In the genomic region with DNA sequence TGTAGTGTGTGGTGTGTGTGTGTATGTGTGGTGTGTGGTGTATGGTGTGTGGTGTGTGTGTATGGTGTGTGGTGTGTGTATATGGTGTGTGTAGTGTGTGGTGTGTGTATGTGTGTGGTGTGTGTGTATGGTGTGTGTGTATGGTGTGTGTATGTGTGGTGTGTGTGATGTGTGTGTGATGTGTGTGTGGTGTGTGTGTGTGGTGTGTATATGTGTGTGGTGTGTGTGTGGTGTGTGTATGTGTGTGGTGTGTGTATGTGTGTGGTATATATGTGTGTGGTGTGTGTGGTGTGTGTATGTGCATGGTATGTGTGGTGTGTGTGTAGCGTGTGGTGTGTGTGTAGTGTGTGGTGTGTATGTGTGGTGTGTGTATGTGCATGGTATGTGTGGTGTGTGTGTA, we compare ENCODE assay signal across 30 cellular contexts. TPM values are rescaled to one million over a fixed set of nuclear protein-coding genes. Genes with fewer than 3 reads are reported as not detected.
DNase-seq lines count a peak whose midpoint lies in the region; ATAC-seq, FAIRE-seq and TF ChIP-seq lines count a peak whose summit lies in the region.
"Had no signal": no experiment of that assay in that cellular context is flagged by ENCODE, and none has a peak within 500 bp of the region (broad histone marks: within the 10 kb centered on the region; RNA-seq: fewer than 3 reads in every experiment).

No MANE protein-coding gene starts in this region.

- DNase-seq in activated naive CD4-positive, alpha-beta T cell treated with anti-CD3 and anti-CD28 coated beads, Interleukin-2, amount 10 ng/mL, durations not matched to agents 7 days and 5 days, result no peak
- DNase-seq in activated naive CD4-positive, alpha-beta T cell treated with anti-CD3 and anti-CD28 coated beads for 36 hours, result no peak
- no peak for DNase-seq in WTC11 (ENCODE audit: low spot score)
- DNase-seq in glutamatergic neuron, result no peak
- DNase-seq in urothelium cell line (ENCODE audit: low spot score), result no peak
- no peak for DNase-seq in HuH-7 (ENCODE audit: low spot score)
- DNase-seq: activated gamma-delta T cell treated with Interleukin-2 at 50 U/mL for 16 hours; activated T-cell treated with anti-CD3 and anti-CD28 coated beads, Interleukin-2, amount 50 U/mL, for 1 hour; body of pancreas; DND-41; foreskin fibroblast; GF-D8; heart right ventricle; kidney glomerular epithelial cell; natural killer cell; NCI-H1092 treated with DMSO at 0.1 percent for 48 hours; NCI-H1694 treated with DMSO at 0.1 percent for 48 hours; SIG-M5 had no signal

- intact Hi-C loops in activated naive CD4-positive, alpha-beta T cell treated with anti-CD3 and anti-CD28 coated beads for 36 hours (cut with micrococcal nuclease), result loop anchor here (2.0 kb wide), 1 partner anchor 169 kb away; the partner anchor contains the start of gene PARP4

- CTCF ChIA-PET in activated naive CD4-positive, alpha-beta T cell treated with anti-CD3 and anti-CD28 coated beads, Interleukin-2, amount 10 ng/mL, durations not matched to agents 7 days and 5 days (lab: Charles Lee), result interaction anchor here (1.5 to 3.5 kb wide), 3 partner anchors 11 to 49 kb away, joined by 4 to 20 read pairs (median 5); no protein-coding TSS in a partner anchor
- CTCF ChIA-PET in activated naive CD4-positive, alpha-beta T cell treated with anti-CD3 and anti-CD28 coated beads for 36 hours (lab: Charles Lee), result interaction anchor here (1.4 to 2.4 kb wide), 6 partner anchors 9 to 101 kb away, joined by 6 to 21 read pairs (median 9); no protein-coding TSS in a partner anchor
- CTCF ChIA-PET in WTC11 (lab: Charles Lee), result interaction anchor here (0.8 to 4.3 kb wide), 7 partner anchors 10 to 304 kb away, joined by 3 to 57 read pairs (median 5); no protein-coding TSS in a partner anchor

- H3K4me1 Mint-ChIP-seq in activated naive CD4-positive, alpha-beta T cell treated with anti-CD3 and anti-CD28 coated beads, Interleukin-2, amount 10 ng/mL, durations not matched to agents 7 days and 5 days, result peaks cover 34% of the 10 kb centered on the region
- H3K4me1 Mint-ChIP-seq in activated naive CD4-positive, alpha-beta T cell treated with anti-CD3 and anti-CD28 coated beads for 36 hours (ENCODE audit: low read depth), result peaks cover 31% of the 10 kb centered on the region
- H3K4me1 Mint-ChIP-seq in WTC11 (peaks cover 47% of the 10 kb centered on the region), glutamatergic neuron (ENCODE audit: low read depth, unreplicated experiment) (peaks cover 5% of the 10 kb centered on the region)

- peaks cover 82% of the 10 kb centered on the region for H3K27me3 Mint-ChIP-seq in activated naive CD4-positive, alpha-beta T cell treated with anti-CD3 and anti-CD28 coated beads, Interleukin-2, amount 10 ng/mL, durations not matched to agents 7 days and 5 days
- H3K27me3 Mint-ChIP-seq in activated naive CD4-positive, alpha-beta T cell treated with anti-CD3 and anti-CD28 coated beads for 36 hours (ENCODE audit: low read depth), result peaks cover 42% of the 10 kb centered on the region
- H3K27me3 Mint-ChIP-seq in WTC11 (ENCODE audit: low read depth) (peaks cover 36% of the 10 kb centered on the region), glutamatergic neuron (ENCODE audit: unreplicated experiment) (peaks cover 13% of the 10 kb centered on the region)

- no peaks in the 10 kb centered on the region for H3K36me3 Mint-ChIP-seq in activated naive CD4-positive, alpha-beta T cell treated with anti-CD3 and anti-CD28 coated beads, Interleukin-2, amount 10 ng/mL, durations not matched to agents 7 days and 5 days
- H3K36me3 Mint-ChIP-seq in activated naive CD4-positive, alpha-beta T cell treated with anti-CD3 and anti-CD28 coated beads for 36 hours (ENCODE audit: low read depth), result no peaks in the 10 kb centered on the region
- H3K36me3 Mint-ChIP-seq in WTC11, result no peaks in the 10 kb centered on the region
- H3K36me3 Mint-ChIP-seq in glutamatergic neuron (ENCODE audit: unreplicated experiment), result no peaks in the 10 kb centered on the region
- H3K36me3 Mint-ChIP-seq: natural killer cell; stimulated activated memory B cell treated with anti-CD40 and anti-IgM and Interleukin-4, amounts not matched to agents 10 μg/mL and 1 μg/mL and 100 μg/mL, for 72 hours had no signal

- TF ChIP-seq CTCF in WTC11 (IDR thresholded peaks at IDR 0.05), result no peak
- TF ChIP-seq CTCF in glutamatergic neuron (IDR thresholded peaks at IDR 0.05; ENCODE audit: partially characterized antibody, unreplicated experiment), result no peak

- POLR2A ChIA-PET in WTC11 (lab: Charles Lee), result interaction anchor here (0.7 kb wide), 1 partner anchor 12 kb away, joined by 3 read pairs; no protein-coding TSS in a partner anchor

- no peaks in the 10 kb centered on the region for H3K9me3 Mint-ChIP-seq in activated naive CD4-positive, alpha-beta T cell treated with anti-CD3 and anti-CD28 coated beads, Interleukin-2, amount 10 ng/mL, durations not matched to agents 7 days and 5 days
- H3K9me3 Mint-ChIP-seq in activated naive CD4-positive, alpha-beta T cell treated with anti-CD3 and anti-CD28 coated beads for 36 hours, result no peaks in the 10 kb centered on the region
- H3K9me3 Mint-ChIP-seq in WTC11, result no peaks in the 10 kb centered on the region
- peaks cover 4% of the 10 kb centered on the region for H3K9me3 Mint-ChIP-seq in glutamatergic neuron (ENCODE audit: unreplicated experiment)
- H3K9me3 Mint-ChIP-seq: dendritic cell treated with granulocyte-macrophage colony-stimulating factor and Interleukin-4, amounts not matched to agents 40 ng/mL and 50 ng/mL, for 4 days; natural killer cell had no signal

- peak overlapping the region; percentile 9 for H3K27ac Mint-ChIP-seq in activated naive CD4-positive, alpha-beta T cell treated with anti-CD3 and anti-CD28 coated beads, Interleukin-2, amount 10 ng/mL, durations not matched to agents 7 days and 5 days
- H3K27ac Mint-ChIP-seq in activated naive CD4-positive, alpha-beta T cell treated with anti-CD3 and anti-CD28 coated beads for 36 hours, result no peak overlapping the region
- H3K27ac Mint-ChIP-seq in WTC11 (peak overlapping the region; percentile 13; the same call in 1 of the 2 replicates), glutamatergic neuron (ENCODE audit: unreplicated experiment) (no peak overlapping the region)
- H3K27ac Mint-ChIP-seq: dendritic cell treated with granulocyte-macrophage colony-stimulating factor and Interleukin-4, amounts not matched to agents 40 ng/mL and 50 ng/mL, for 4 days; natural killer cell; stimulated activated memory B cell treated with anti-CD40 and anti-IgM and Interleukin-4, amounts not matched to agents 10 μg/mL and 1 μg/mL and 100 μg/mL, for 72 hours had no signal

- no peak overlapping the region for H3K4me3 Mint-ChIP-seq in activated naive CD4-positive, alpha-beta T cell treated with anti-CD3 and anti-CD28 coated beads, Interleukin-2, amount 10 ng/mL, durations not matched to agents 7 days and 5 days
- no peak overlapping the region for H3K4me3 Mint-ChIP-seq in activated naive CD4-positive, alpha-beta T cell treated with anti-CD3 and anti-CD28 coated beads for 36 hours
- no peak overlapping the region for H3K4me3 Mint-ChIP-seq in WTC11
- peak overlapping the region; percentile 3 for H3K4me3 Mint-ChIP-seq in glutamatergic neuron (ENCODE audit: unreplicated experiment)
- H3K4me3 Mint-ChIP-seq: dendritic cell treated with granulocyte-macrophage colony-stimulating factor and Interleukin-4, amounts not matched to agents 40 ng/mL and 50 ng/mL, for 4 days; natural killer cell; stimulated activated memory B cell treated with anti-CD40 and anti-IgM and Interleukin-4, amounts not matched to agents 10 μg/mL and 1 μg/mL and 100 μg/mL, for 72 hours had no signal

- peak; percentile 100 for FAIRE-seq in urothelium cell line (lab: Jason Lieb, UNC)
- FAIRE-seq: A204.1, D721Med had no signal

- ATAC-seq in WTC11 (no peak), HG03280 (IDR thresholded peaks at IDR 0.05; ENCODE audit: unreplicated experiment) (no peak), HG03159 (IDR thresholded peaks at IDR 0.05; ENCODE audit: unreplicated experiment) (no peak)
- ATAC-seq: body of pancreas; stimulated activated memory B cell treated with anti-CD40 and anti-IgM and Interleukin-4, amounts not matched to agents 10 μg/mL and 1 μg/mL and 100 μg/mL, for 72 hours had no signal

TF ChIP-seq in WTC11, 78 proteins besides CTCF, POLR2A, EP300 and RAD21:
- TF ChIP-seq ZNF219 (CRISPR knock-in tag; IDR thresholded peaks at IDR 0.05; ENCODE audit: borderline replicate concordance), result no peak
TF ChIP-seq in WTC11: peak in this region for 0.

RNA-seq across cellular contexts. Expression of gene ATP12A, which starts 1.7 kb away (rescaled TPM):
- total RNA-seq in activated naive CD4-positive, alpha-beta T cell treated with anti-CD3 and anti-CD28 coated beads for 36 hours, result under 1 TPM in 1 of 2 experiments, not detected in 1; 0.05 TPM
- 1.4 to 2.7 TPM (median 2.2 TPM) in 3 replicates for total RNA-seq in WTC11 (2021)
- not detected for total RNA-seq in glutamatergic neuron (ENCODE audit: unreplicated experiment)
- total RNA-seq: esophagus muscularis mucosa, heart right ventricle, M059J, mononuclear cell, natural killer cell, osteoblast, skeletal muscle tissue, subcutaneous adipose tissue had no signal

Comparison
In these comparisons a context has a peak if more than half of its experiments do, and no peak if none do; other contexts are left out.
1. H3K27ac Mint-ChIP-seq: peak in activated naive CD4-positive, alpha-beta T cell treated with anti-CD3 and anti-CD28 coated beads, Interleukin-2, amount 10 ng/mL, durations not matched to agents 7 days and 5 days (single experiment) and WTC11 (single experiment); none in activated naive CD4-positive, alpha-beta T cell treated with anti-CD3 and anti-CD28 coated beads for 36 hours (single experiment) and glutamatergic neuron (single experiment).